15 cellular contexts compared by ENCODE assay signal in the genomic region with DNA sequence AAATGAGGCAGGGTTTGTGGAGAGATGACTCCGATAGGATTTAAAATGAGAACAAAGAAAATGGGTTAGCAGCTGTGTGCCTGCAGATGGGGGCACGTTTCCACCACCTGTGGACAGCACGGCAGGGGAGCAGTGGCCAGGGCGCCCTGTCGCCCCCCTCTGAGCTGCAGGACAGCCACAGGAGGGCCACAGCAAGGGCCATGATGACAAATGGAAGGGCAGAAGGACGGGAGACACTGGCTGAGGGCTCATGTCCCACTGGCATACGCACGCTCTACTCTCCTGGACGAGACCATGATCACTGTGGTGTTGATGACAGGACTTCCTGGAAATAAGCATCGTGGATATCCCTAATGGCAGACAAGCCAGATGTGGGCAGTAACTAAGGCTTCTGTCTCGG.
DNase-seq lines count a peak whose midpoint lies in the region; ATAC-seq and TF ChIP-seq lines count a peak whose summit lies in the region.
"Had no signal": no experiment of that assay in that cellular context is flagged by ENCODE, and none has a peak within 500 bp of the region (broad histone marks: within the 10 kb centered on the region; RNA-seq: fewer than 3 reads in every experiment).

No MANE protein-coding gene starts in this region.

- TF ChIP-seq EP300 in sigmoid colon (IDR thresholded peaks at IDR 0.05), result no peak

- H3K9me3 ChIP-seq in DND-41 (ENCODE audit: insufficient read depth, low read length, severe bottlenecking) (no peaks in the 10 kb centered on the region), sigmoid colon (no peaks in the 10 kb centered on the region)
- H3K9me3 ChIP-seq: BE2C, ovary had no signal

- 0 out of 2 replicates have a peak overlapping the region, but pooled peaks have one; percentile 20 for H3K27ac ChIP-seq in DND-41 (ENCODE audit: low read length)
- peak overlapping the region; percentile 66 to 85 (median 80) for H3K27ac ChIP-seq in sigmoid colon
- H3K27ac ChIP-seq: cardiac muscle cell, ovary had no signal

- H3K27ac Mint-ChIP-seq in WTC11, result peak overlapping the region; percentile 71; the same call in 1 of the 2 replicates
- peak overlapping the region; percentile 91 for H3K27ac Mint-ChIP-seq in glutamatergic neuron (ENCODE audit: unreplicated experiment)
- H3K27ac Mint-ChIP-seq: activated naive CD8-positive, alpha-beta T cell; T-helper 1 cell treated with Interleukin-12 subunit alpha and Interleukin-12 subunit beta and Interleukin-4 antibody, amounts not matched to agents 30 μg/mL and 1 μg/mL, for 36 hours had no signal

- no peak for TF ChIP-seq POLR2A in sigmoid colon (IDR thresholded peaks at IDR 0.05)

- no peak overlapping the region for H2AFZ ChIP-seq in DND-41 (ENCODE audit: low read depth, low read length)

- TF ChIP-seq CTCF in DND-41 (IDR thresholded peaks at IDR 0.05; ENCODE audit: borderline replicate concordance, extremely low read depth, low read length, poor library complexity, severe bottlenecking), result no peak
- TF ChIP-seq CTCF in WTC11 (IDR thresholded peaks at IDR 0.05), result no peak
- TF ChIP-seq CTCF in glutamatergic neuron (IDR thresholded peaks at IDR 0.05; ENCODE audit: partially characterized antibody, unreplicated experiment), result no peak
- no peak for TF ChIP-seq CTCF in sigmoid colon (IDR thresholded peaks at IDR 0.05)

- H3K4me1 ChIP-seq in DND-41 (ENCODE audit: insufficient read depth, low read length), result no peaks in the 10 kb centered on the region
- H3K4me1 ChIP-seq in sigmoid colon, result peaks cover 0 to 24% (median 19%) of the 10 kb centered on the region in 4 donors

- intact Hi-C loops in sigmoid colon (cut with DNase I), result loop anchor here (10.0 kb wide), 1 partner anchor 348 kb away; no protein-coding TSS in a partner anchor

- no peaks in the 10 kb centered on the region for H3K9me3 Mint-ChIP-seq in WTC11
- peaks cover 35% of the 10 kb centered on the region for H3K9me3 Mint-ChIP-seq in glutamatergic neuron (ENCODE audit: unreplicated experiment)
- H3K9me3 Mint-ChIP-seq: immature natural killer cell; T-helper 1 cell treated with Interleukin-12 subunit alpha and Interleukin-12 subunit beta and Interleukin-4 antibody, amounts not matched to agents 30 μg/mL and 1 μg/mL, for 36 hours had no signal

- H3K36me3 ChIP-seq in DND-41 (ENCODE audit: insufficient read depth, low read length) (peaks cover 29% of the 10 kb centered on the region), sigmoid colon (peaks cover 0 to 1% (median 0%) of the 10 kb centered on the region in 4 donors)
- H3K36me3 ChIP-seq: cardiac muscle cell, ovary had no signal

- H3K27me3 Mint-ChIP-seq in WTC11 (ENCODE audit: low read depth), result no peaks in the 10 kb centered on the region
- H3K27me3 Mint-ChIP-seq in glutamatergic neuron (ENCODE audit: unreplicated experiment), result peaks cover 12% of the 10 kb centered on the region
- H3K27me3 Mint-ChIP-seq: activated naive CD8-positive, alpha-beta T cell had no signal

- H3K36me3 Mint-ChIP-seq in WTC11 (peaks cover 27% of the 10 kb centered on the region), glutamatergic neuron (ENCODE audit: unreplicated experiment) (no peaks in the 10 kb centered on the region)

- ATAC-seq in DND-41 (ENCODE audit: insufficient read depth, low read depth) (no peak), WTC11 (no peak), GM19035 (IDR thresholded peaks at IDR 0.05; ENCODE audit: unreplicated experiment) (no peak), GM18907 (IDR thresholded peaks at IDR 0.05; ENCODE audit: unreplicated experiment) (no peak)

- 96 to 97% methylated on average over 11 of the region's 11 CpGs for WGBS in sigmoid colon, 2 donors

- DNase-seq in DND-41 (no peak), WTC11 (ENCODE audit: low spot score) (no peak), glutamatergic neuron (no peak), sigmoid colon (no peak), islet precursor cell (no peak), ACHN (no peak)
- DNase-seq: immature natural killer cell, NCI-H1417 treated with DMSO at 0.1 percent for 48 hours, ovary had no signal

- CTCF ChIA-PET in WTC11 (lab: Charles Lee), result no interaction called here

- H3K4me3 Mint-ChIP-seq in WTC11 (no peak overlapping the region), glutamatergic neuron (ENCODE audit: unreplicated experiment) (no peak overlapping the region)
- H3K4me3 Mint-ChIP-seq: activated naive CD8-positive, alpha-beta T cell; T-helper 1 cell treated with Interleukin-12 subunit alpha and Interleukin-12 subunit beta and Interleukin-4 antibody, amounts not matched to agents 30 μg/mL and 1 μg/mL, for 36 hours had no signal

- H3K4me1 Mint-ChIP-seq in WTC11, result peaks cover 78% of the 10 kb centered on the region
- H3K4me1 Mint-ChIP-seq in glutamatergic neuron (ENCODE audit: low read depth, unreplicated experiment), result peaks cover 45% of the 10 kb centered on the region

- no peak overlapping the region for H3K4me2 ChIP-seq in DND-41 (ENCODE audit: insufficient read depth, low read length)

- H3K9ac ChIP-seq in DND-41 (ENCODE audit: low read depth, low read length), result no peak overlapping the region

- H3K27me3 ChIP-seq in DND-41 (ENCODE audit: insufficient read depth, low read length, poor library complexity) (no peaks in the 10 kb centered on the region), sigmoid colon (no peaks in the 10 kb centered on the region)
- H3K27me3 ChIP-seq: BE2C, cardiac muscle cell, ovary had no signal

- in situ Hi-C loops in ACHN (cut with HindIII; ENCODE audit: low pct_ligation_motif_present, low pct_unique_long_range_greater_than_20kb, low sequenced_read_pairs), result no loop called here

- no peaks in the 10 kb centered on the region for H4K20me1 ChIP-seq in DND-41 (ENCODE audit: insufficient read depth, low read length)

- no peaks in the 10 kb centered on the region for H3K79me2 ChIP-seq in DND-41 (ENCODE audit: insufficient read depth, low read length)

- H3K4me3 ChIP-seq in DND-41 (ENCODE audit: low read depth in 1 of 2, low read length in 2 of 2) (no peak overlapping the region), sigmoid colon (no peak overlapping the region)
- H3K4me3 ChIP-seq: cardiac muscle cell, ovary had no signal

- POLR2A ChIA-PET in WTC11 (lab: Charles Lee), result no interaction called here

TF ChIP-seq in WTC11, 78 proteins besides CTCF, POLR2A, EP300 and RAD21:
- no peak for TF ChIP-seq FOXK1 (CRISPR knock-in tag; IDR thresholded peaks at IDR 0.05)
- TF ChIP-seq STAT6 (CRISPR knock-in tag; conservative IDR thresholded peaks at IDR 0.05; ENCODE audit: low read depth), result no peak
- no peak for TF ChIP-seq E2F4 (CRISPR knock-in tag; IDR thresholded peaks at IDR 0.05; ENCODE audit: borderline replicate concordance, low read depth)
- TF ChIP-seq, protein P1, sequence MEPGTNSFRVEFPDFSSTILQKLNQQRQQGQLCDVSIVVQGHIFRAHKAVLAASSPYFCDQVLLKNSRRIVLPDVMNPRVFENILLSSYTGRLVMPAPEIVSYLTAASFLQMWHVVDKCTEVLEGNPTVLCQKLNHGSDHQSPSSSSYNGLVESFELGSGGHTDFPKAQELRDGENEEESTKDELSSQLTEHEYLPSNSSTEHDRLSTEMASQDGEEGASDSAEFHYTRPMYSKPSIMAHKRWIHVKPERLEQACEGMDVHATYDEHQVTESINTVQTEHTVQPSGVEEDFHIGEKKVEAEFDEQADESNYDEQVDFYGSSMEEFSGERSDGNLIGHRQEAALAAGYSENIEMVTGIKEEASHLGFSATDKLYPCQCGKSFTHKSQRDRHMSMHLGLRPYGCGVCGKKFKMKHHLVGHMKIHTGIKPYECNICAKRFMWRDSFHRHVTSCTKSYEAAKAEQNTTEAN (CRISPR knock-in tag; IDR thresholded peaks at IDR 0.05), result no peak
- TF ChIP-seq, protein P2, sequence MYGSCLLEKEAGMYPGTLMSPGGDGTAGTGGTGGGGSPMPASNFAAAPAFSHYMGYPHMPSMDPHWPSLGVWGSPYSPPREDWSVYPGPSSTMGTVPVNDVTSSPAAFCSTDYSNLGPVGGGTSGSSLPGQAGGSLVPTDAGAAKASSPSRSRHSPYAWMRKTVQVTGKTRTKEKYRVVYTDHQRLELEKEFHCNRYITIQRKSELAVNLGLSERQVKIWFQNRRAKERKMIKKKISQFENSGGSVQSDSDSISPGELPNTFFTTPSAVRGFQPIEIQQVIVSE (CRISPR knock-in tag; IDR thresholded peaks at IDR 0.05; ENCODE audit: borderline replicate concordance), result no peak
- no peak for TF ChIP-seq ZNF416 (CRISPR knock-in tag; IDR thresholded peaks at IDR 0.05)
